In genomic region chr2:138272524-138273210, GRCh38 we compare ENCODE assay signal across 19 cellular contexts.
A peak's percentile ranks its signal among the peaks of the same experiment; 100 is the strongest.
DNase-seq lines count a peak whose midpoint lies in the region; ATAC-seq and TF ChIP-seq lines count a peak whose summit lies in the region.
"Had no signal": no experiment of that assay in that cellular context is flagged by ENCODE, and none has a peak within 500 bp of the region (broad histone marks: within the 10 kb centered on the region; RNA-seq: fewer than 3 reads in every experiment).

No MANE protein-coding gene starts in this region.

- no peak overlapping the region for H2AFZ ChIP-seq in osteoblast (ENCODE audit: low read length)

- H3K4me2 ChIP-seq in osteoblast (ENCODE audit: insufficient read depth, low read length), result no peak overlapping the region

- no peak overlapping the region for H3K27ac ChIP-seq in osteoblast (ENCODE audit: low read depth, low read length)

- no peak for ATAC-seq in GM21786 (IDR thresholded peaks at IDR 0.05; ENCODE audit: unreplicated experiment)

- no peaks in the 10 kb centered on the region for H3K36me3 ChIP-seq in osteoblast (ENCODE audit: insufficient read depth, low read length)

- DNase-seq in EH (ENCODE audit: low read depth), result peak; percentile 53
- DNase-seq in M059J (ENCODE audit: low read depth), result peak; percentile 38
- DNase-seq in fibroblast of villous mesenchyme (ENCODE audit: low read depth), result peak; percentile 37
- peak; percentile 3 for DNase-seq in osteoblast (ENCODE audit: insufficient read length, low spot score, missing footprints)
- no peak for DNase-seq in MCF 10A (ENCODE audit: unreplicated experiment)
- no peak for DNase-seq in stimulated activated CD8-positive, alpha-beta memory T cell treated with anti-CD3 and anti-CD28 coated beads, Interleukin-4, amount 100 ng/mL, for 48 hours
- DNase-seq: ACHN; C1 segment of cervical spinal cord; CD8-positive, alpha-beta memory T cell; H7; HFFc6; KG1; NCI-H1417; NCI-H187 treated with DMSO at 0.1 percent for 48 hours; NCI-H2227 treated with DMSO at 0.1 percent for 48 hours; NCI-H510A treated with DMSO at 0.1 percent for 48 hours; NCI-H774; RPMI8226 had no signal

- peaks cover 29% of the 10 kb centered on the region for H3K4me1 ChIP-seq in osteoblast (ENCODE audit: insufficient read depth, low read length)

- no peak overlapping the region for H3K4me3 Mint-ChIP-seq in MCF 10A (ENCODE audit: unreplicated experiment)
- H3K4me3 Mint-ChIP-seq: CD8-positive, alpha-beta memory T cell; HFFc6 had no signal

- H3K79me2 ChIP-seq in osteoblast (ENCODE audit: insufficient read depth, low read length), result no peaks in the 10 kb centered on the region

- no peak for TF ChIP-seq CTCF in fibroblast of villous mesenchyme (IDR thresholded peaks at IDR 0.05; ENCODE audit: insufficient read depth, low read depth, low read length)
- no peak for TF ChIP-seq CTCF in osteoblast (IDR thresholded peaks at IDR 0.05; ENCODE audit: extremely low read depth, low read depth, low read length)
- TF ChIP-seq CTCF in MCF 10A (IDR thresholded peaks at IDR 0.05; ENCODE audit: unreplicated experiment), result no peak

- BruUV-seq in MCF 10A (replicated peaks; lab: Mats Ljungman, UMichigan), result no TSS peak

- no peak overlapping the region for H3K27ac Mint-ChIP-seq in MCF 10A (ENCODE audit: low read depth, unreplicated experiment)
- H3K27ac Mint-ChIP-seq: CD8-positive, alpha-beta memory T cell; HFFc6 had no signal

- H3K4me3 ChIP-seq in fibroblast of villous mesenchyme (ENCODE audit: low read depth, low read length) (no peak overlapping the region), osteoblast (ENCODE audit: insufficient read depth, low read length) (no peak overlapping the region)

- POLR2A ChIA-PET in MCF 10A (lab: Yijun Ruan, JAX), result interaction anchor here (0.9 kb wide), 1 partner anchor 9 kb away, joined by 3 read pairs; no protein-coding TSS in a partner anchor

- no peaks in the 10 kb centered on the region for H3K9me3 ChIP-seq in osteoblast (ENCODE audit: low read depth, low read length)

- H3K27me3 ChIP-seq in osteoblast (ENCODE audit: insufficient read depth, low read length), result no peaks in the 10 kb centered on the region

- peaks cover 10% of the 10 kb centered on the region for H3K9me3 Mint-ChIP-seq in MCF 10A (ENCODE audit: unreplicated experiment)

- H3K36me3 Mint-ChIP-seq in MCF 10A (ENCODE audit: insufficient read depth, unreplicated experiment), result peaks cover 6% of the 10 kb centered on the region

- CTCF ChIA-PET in MCF 10A (lab: Yijun Ruan, JAX), result interaction anchor here (0.7 kb wide), 1 partner anchor 388 kb away, joined by 3 read pairs; no protein-coding TSS in a partner anchor

- peaks cover 32% of the 10 kb centered on the region for H3K4me1 Mint-ChIP-seq in MCF 10A (ENCODE audit: insufficient read depth, unreplicated experiment)
- H3K4me1 Mint-ChIP-seq: CD8-positive, alpha-beta memory T cell had no signal

- no peaks in the 10 kb centered on the region for H3K27me3 Mint-ChIP-seq in MCF 10A (ENCODE audit: insufficient read depth, unreplicated experiment)
- H3K27me3 Mint-ChIP-seq: CD8-positive, alpha-beta memory T cell had no signal

- no peaks in the 10 kb centered on the region for H4K20me1 ChIP-seq in osteoblast (ENCODE audit: insufficient read depth, low read length)

- intact Hi-C loops in MCF 10A (cut with micrococcal nuclease), result no loop called here

Comparison
In these comparisons a context has a peak if more than half of its experiments do, and no peak if none do; other contexts are left out.
1. DNase-seq: peak in EH (single experiment), M059J (single experiment), fibroblast of villous mesenchyme (single experiment) and osteoblast (single experiment); none in MCF 10A (single experiment) and stimulated activated CD8-positive, alpha-beta memory T cell treated with anti-CD3 and anti-CD28 coated beads, Interleukin-4, amount 100 ng/mL, for 48 hours (single experiment).